ENCODE assay signal across 21 cellular contexts in the genomic region with DNA sequence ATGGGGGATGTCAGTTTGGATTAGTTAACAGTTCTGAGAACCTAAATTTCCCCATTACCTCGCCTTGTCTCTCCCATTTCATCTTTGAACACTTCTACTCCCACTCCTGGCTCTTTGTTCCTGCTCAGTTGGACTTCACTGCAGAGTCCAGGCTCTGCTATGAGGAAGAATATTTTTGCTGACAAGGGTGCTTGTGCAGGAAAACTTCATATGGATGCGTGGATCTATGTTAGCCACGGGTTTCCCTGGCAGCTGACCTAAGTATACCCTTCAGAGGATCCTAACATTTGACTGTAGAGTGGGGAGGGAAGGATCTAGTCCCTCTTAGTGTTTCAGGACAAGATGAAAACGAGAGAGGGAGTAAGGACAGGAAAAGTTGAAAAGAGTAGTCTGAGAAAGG.
DNase-seq lines count a peak whose midpoint lies in the region; ATAC-seq, FAIRE-seq and TF ChIP-seq lines count a peak whose summit lies in the region.
"Had no signal": no experiment of that assay in that cellular context is flagged by ENCODE, and none has a peak within 500 bp of the region (broad histone marks: within the 10 kb centered on the region; RNA-seq: fewer than 3 reads in every experiment).

No MANE protein-coding gene starts in this region.

- H3K36me3 ChIP-seq in endothelial cell of umbilical vein (ENCODE audit: control insufficient read depth in 2 of 2, extremely low read depth in 1 of 2, insufficient read depth in 2 of 2, low read length in 2 of 2) (no peaks in the 10 kb centered on the region), vagina (no peaks in the 10 kb centered on the region)

- H3K4me1 ChIP-seq in endothelial cell of umbilical vein (ENCODE audit: control insufficient read depth, extremely low read depth, insufficient read depth, low read length) (peaks cover 15% of the 10 kb centered on the region), vagina (peaks cover 10% of the 10 kb centered on the region)
- H3K4me1 ChIP-seq: upper lobe of left lung had no signal

- peaks cover 2% of the 10 kb centered on the region for H3K27me3 Mint-ChIP-seq in nephron progenitor cell (ENCODE audit: low read depth, poor library complexity)
- H3K27me3 Mint-ChIP-seq: activated naive CD8-positive, alpha-beta T cell; stimulated activated naive CD8-positive, alpha-beta T cell treated with anti-CD3 and anti-CD28 coated beads, Interleukin-15, Interleukin-2, amounts not matched to agents 100 ng/mL and 50 ng/mL, for 24 hours had no signal

- peaks cover 64% of the 10 kb centered on the region for H3K36me3 Mint-ChIP-seq in nephron progenitor cell (ENCODE audit: low read depth)
- H3K36me3 Mint-ChIP-seq in activated naive CD4-positive, alpha-beta T cell treated with anti-CD3 and anti-CD28 coated beads, Interleukin-2, amount 50 U/mL, for 72 hours, result no peaks in the 10 kb centered on the region

- H2AFZ ChIP-seq in endothelial cell of umbilical vein (ENCODE audit: low read depth, low read length), result peak overlapping the region; percentile 71
- H2AFZ ChIP-seq: GM23248 had no signal

- no peak overlapping the region for H3K4me3 Mint-ChIP-seq in nephron progenitor cell
- H3K4me3 Mint-ChIP-seq: activated naive CD8-positive, alpha-beta T cell; activated T-cell treated with anti-CD3 and anti-CD28 coated beads, Interleukin-2, amount 50 U/mL, for 72 hours; stimulated activated naive CD8-positive, alpha-beta T cell treated with anti-CD3 and anti-CD28 coated beads, Interleukin-15, Interleukin-2, amounts not matched to agents 100 ng/mL and 50 ng/mL, for 24 hours had no signal

- H3K27ac ChIP-seq in endothelial cell of umbilical vein (ENCODE audit: insufficient read depth, low read depth, low read length) (peak overlapping the region; percentile 38), vagina (peak overlapping the region; percentile 30)
- H3K27ac ChIP-seq: GM23248, SK-N-MC, upper lobe of left lung had no signal

- H3K9ac ChIP-seq in endothelial cell of umbilical vein (replicated peaks; ENCODE audit: extremely low read depth, insufficient read depth, low read length), result no peak overlapping the region
- H3K9ac ChIP-seq: GM23248 had no signal

- H3K4me1 Mint-ChIP-seq in nephron progenitor cell, result peaks cover 28% of the 10 kb centered on the region

- H3K27me3 ChIP-seq in endothelial cell of umbilical vein (ENCODE audit: control insufficient read depth in 2 of 2, insufficient read depth in 2 of 2, low read length in 2 of 2) (no peaks in the 10 kb centered on the region), vagina (no peaks in the 10 kb centered on the region)
- H3K27me3 ChIP-seq: upper lobe of left lung had no signal

- H3K9me3 Mint-ChIP-seq in nephron progenitor cell, result peaks cover 8% of the 10 kb centered on the region
- H3K9me3 Mint-ChIP-seq in activated naive CD4-positive, alpha-beta T cell treated with anti-CD3 and anti-CD28 coated beads, Interleukin-2, amount 50 U/mL, for 72 hours, result no peaks in the 10 kb centered on the region
- H3K9me3 Mint-ChIP-seq: stimulated activated naive CD8-positive, alpha-beta T cell treated with anti-CD3 and anti-CD28 coated beads, Interleukin-15, Interleukin-2, amounts not matched to agents 100 ng/mL and 50 ng/mL, for 24 hours had no signal

- H3K9me1 ChIP-seq in endothelial cell of umbilical vein (replicated peaks; ENCODE audit: control insufficient read depth, extremely low read depth, insufficient read depth, low read length), result no peaks in the 10 kb centered on the region

- POLR2A ChIA-PET in endothelial cell of umbilical vein (lab: Charles Lee), result no interaction called here

- TF ChIP-seq POLR2A in endothelial cell of umbilical vein (IDR thresholded peaks at IDR 0.05; ENCODE audit: low read depth, low read length), result no peak
- TF ChIP-seq POLR2A in vagina (IDR thresholded peaks at IDR 0.05), result no peak

- dilution Hi-C loops in endothelial cell of umbilical vein (cut with MboI; ENCODE audit: extremely low pct_ligation_motif_present, low sequenced_read_pairs), result no loop called here

- no peaks in the 10 kb centered on the region for H3K79me2 ChIP-seq in endothelial cell of umbilical vein (ENCODE audit: control insufficient read depth, insufficient read depth, low read length)

- CTCF ChIA-PET in endothelial cell of umbilical vein (lab: Charles Lee), result interaction anchor here (0.9 to 3.2 kb wide), 4 partner anchors 10 to 45 kb away, joined by 3 to 16 read pairs (median 5); no protein-coding TSS in a partner anchor

- H3K4me3 ChIP-seq in endothelial cell of umbilical vein (replicated peaks in 1 of 3; ENCODE audit: insufficient read depth in 1 of 3, low read depth in 1 of 3, low read length in 3 of 3) (peak overlapping the region in 1 of 3 experiments; percentile 6), vagina (peak overlapping the region in 1 of 2 donors; percentile 6)
- H3K4me3 ChIP-seq: GM23248, SK-N-MC, upper lobe of left lung had no signal

- intact Hi-C loops in Right ventricle myocardium superior (cut with DNase I) (no loop called here), cardiac septum (cut with DNase I) (no loop called here), endothelial cell of umbilical vein (cut with micrococcal nuclease) (no loop called here), vagina (cut with DNase I) (no loop called here)

- TF ChIP-seq CTCF in endothelial cell of umbilical vein (IDR thresholded peaks at IDR 0.05; ENCODE audit: extremely low read depth in 1 of 2, insufficient read depth in 1 of 2, low read depth in 1 of 2, low read length in 2 of 2), result no peak
- no peak for TF ChIP-seq CTCF in nephron progenitor cell (IDR thresholded peaks at IDR 0.05)
- no peak for TF ChIP-seq CTCF in vagina (IDR thresholded peaks at IDR 0.05)

- H3K4me2 ChIP-seq in endothelial cell of umbilical vein (ENCODE audit: insufficient read depth, low read length), result peak overlapping the region; percentile 58

- FAIRE-seq in endothelial cell of umbilical vein (lab: Jason Lieb, UNC), result no peak
- FAIRE-seq: frontal cortex had no signal

- no peak for DNase-seq in Right ventricle myocardium superior
- no peak for DNase-seq in cardiac septum (ENCODE audit: low spot score)
- DNase-seq in endothelial cell of umbilical vein (ENCODE audit: low read depth, low spot score), result peak; percentile 62
- no peak for DNase-seq in nephron progenitor cell
- no peak for DNase-seq in vagina (ENCODE audit: extremely low spot score in 2 of 2)
- DNase-seq in NCI-H2171 (lab: John Stamatoyannopoulos, UW), result no peak
- no peak for DNase-seq in cerebellum (ENCODE audit: low spot score)
- DNase-seq in activated naive CD4-positive, alpha-beta T cell treated with anti-CD3 and anti-CD28 coated beads, Interleukin-2, amount 50 U/mL, for 72 hours (ENCODE audit: low spot score in 2 of 2), result no peak
- DNase-seq: 8988T; activated T-cell treated with anti-CD3 and anti-CD28 coated beads, Interleukin-2, amount 50 U/mL, for 72 hours; erythroblast; GM23248; kidney glomerular epithelial cell; midbrain; NCI-H1694 treated with DMSO at 0.1 percent for 48 hours; NCI-H2227 treated with DMSO at 0.1 percent for 48 hours; upper lobe of left lung had no signal

- peak; percentile 18 for ATAC-seq in Right ventricle myocardium superior (ENCODE audit: poor library complexity)
- no peak for ATAC-seq in activated naive CD4-positive, alpha-beta T cell treated with anti-CD3 and anti-CD28 coated beads, Interleukin-2, amount 50 U/mL, for 72 hours
- ATAC-seq: activated T-cell treated with anti-CD3 and anti-CD28 coated beads, Interleukin-2, amount 50 U/mL, for 72 hours had no signal

- H3K9me3 ChIP-seq in endothelial cell of umbilical vein (replicated peaks; ENCODE audit: control insufficient read depth, insufficient read depth, low read length), result no peaks in the 10 kb centered on the region
- no peaks in the 10 kb centered on the region for H3K9me3 ChIP-seq in vagina
- H3K9me3 ChIP-seq: upper lobe of left lung had no signal

- H4K20me1 ChIP-seq in endothelial cell of umbilical vein (replicated peaks; ENCODE audit: control insufficient read depth, extremely low read depth, insufficient read depth, low read length), result no peaks in the 10 kb centered on the region

- peak overlapping the region; percentile 87 for H3K27ac Mint-ChIP-seq in nephron progenitor cell
- H3K27ac Mint-ChIP-seq in activated naive CD4-positive, alpha-beta T cell treated with anti-CD3 and anti-CD28 coated beads, Interleukin-2, amount 50 U/mL, for 72 hours, result no peak overlapping the region
- H3K27ac Mint-ChIP-seq: activated naive CD8-positive, alpha-beta T cell; activated T-cell treated with anti-CD3 and anti-CD28 coated beads, Interleukin-2, amount 50 U/mL, for 72 hours; stimulated activated naive CD8-positive, alpha-beta T cell treated with anti-CD3 and anti-CD28 coated beads, Interleukin-15, Interleukin-2, amounts not matched to agents 100 ng/mL and 50 ng/mL, for 24 hours had no signal

- BruUV-seq in endothelial cell of umbilical vein (replicated peaks; lab: Mats Ljungman, UMichigan), result no TSS peak

TF ChIP-seq in endothelial cell of umbilical vein, 7 proteins besides CTCF, POLR2A, EP300 and RAD21:
- TF ChIP-seq EZH2 (IDR thresholded peaks at IDR 0.05; ENCODE audit: borderline replicate concordance, low read depth, low read length, severe bottlenecking) (no peak), GATA2 (IDR thresholded peaks at IDR 0.05; ENCODE audit: insufficient read depth, insufficient read length, low read depth, low read length) (no peak), FOS (IDR thresholded peaks at IDR 0.05; ENCODE audit: borderline replicate concordance, insufficient read depth, low read length) (no peak), JUN (IDR thresholded peaks at IDR 0.05; ENCODE audit: borderline replicate concordance, insufficient read depth, insufficient read length, low read depth) (no peak), POLR2AphosphoS5 (IDR thresholded peaks at IDR 0.05; ENCODE audit: insufficient read depth, low read depth, low read length) (no peak), MYC (IDR thresholded peaks at IDR 0.05; ENCODE audit: low read depth, low read length) (no peak)
- TF ChIP-seq, protein P1, sequence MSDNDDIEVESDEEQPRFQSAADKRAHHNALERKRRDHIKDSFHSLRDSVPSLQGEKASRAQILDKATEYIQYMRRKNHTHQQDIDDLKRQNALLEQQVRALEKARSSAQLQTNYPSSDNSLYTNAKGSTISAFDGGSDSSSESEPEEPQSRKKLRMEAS (IDR thresholded peaks at IDR 0.05; ENCODE audit: insufficient read depth, insufficient read length), result no peak
